Comparison of ENCODE assay signal across 14 cellular contexts in the genomic region with DNA sequence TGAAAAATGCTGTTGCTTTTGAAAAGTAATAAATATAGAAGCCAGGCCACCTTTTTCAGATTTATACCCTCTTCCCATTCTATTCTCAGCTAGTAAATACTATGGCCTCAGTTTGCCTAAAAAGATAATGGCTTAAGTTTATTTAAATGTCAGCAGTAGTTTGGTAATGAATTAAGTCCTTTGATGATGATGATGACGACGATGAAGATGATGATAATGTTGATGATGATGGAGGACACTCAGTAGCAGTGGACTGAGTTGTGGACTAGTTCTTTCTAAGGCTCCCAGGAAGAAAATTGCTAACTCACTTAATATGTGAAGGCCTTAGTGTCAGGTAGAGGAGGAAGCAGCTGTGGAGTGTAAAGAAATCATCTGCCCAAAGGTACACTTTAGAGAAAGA. TPM values are rescaled to one million over a fixed set of nuclear protein-coding genes. Genes with fewer than 3 reads are reported as not detected.
A peak's percentile ranks its signal among the peaks of the same experiment; 100 is the strongest.
DNase-seq lines count a peak whose midpoint lies in the region; ATAC-seq and TF ChIP-seq lines count a peak whose summit lies in the region.
"Had no signal": no experiment of that assay in that cellular context is flagged by ENCODE, and none has a peak within 500 bp of the region (broad histone marks: within the 10 kb centered on the region; RNA-seq: fewer than 3 reads in every experiment).

No MANE protein-coding gene starts in this region.

- H3K36me3 Mint-ChIP-seq in CD14-positive monocyte = peaks cover 19 to 36% of the 10 kb centered on the region in 2 donors

- peaks cover 0 to 2% (median 0%) of the 10 kb centered on the region in 3 donors for H3K27me3 Mint-ChIP-seq in CD14-positive monocyte (ENCODE audit: low read depth in 3 of 3)

- no peaks in the 10 kb centered on the region for H3K27me3 ChIP-seq in ascending aorta
- H3K27me3 ChIP-seq in rectal smooth muscle tissue (ENCODE audit: control insufficient read depth, insufficient read depth, low read length) = no peaks in the 10 kb centered on the region
- H3K27me3 ChIP-seq in ovary = no peaks in the 10 kb centered on the region
- no peaks in the 10 kb centered on the region for H3K27me3 ChIP-seq in lower lobe of right lung (ENCODE audit: low read depth)

- peaks cover 0 to 2% (median 0%) of the 10 kb centered on the region in 7 donors for H3K9me3 Mint-ChIP-seq in CD14-positive monocyte

- H3K27ac ChIP-seq in HEK293 (ENCODE audit: extremely low read depth, low read depth, low read length) = no peak overlapping the region
- H3K27ac ChIP-seq in ascending aorta = peak overlapping the region; percentile 81 to 87
- peak overlapping the region; percentile 33 for H3K27ac ChIP-seq in rectal smooth muscle tissue (ENCODE audit: low read depth, low read length)
- peak overlapping the region in 1 of 2 donors; percentile 62 for H3K27ac ChIP-seq in ovary
- no peak overlapping the region for H3K27ac ChIP-seq in lower lobe of right lung
- H3K27ac ChIP-seq: WERI-Rb-1 had no signal

- no peaks in the 10 kb centered on the region for H3K9me3 ChIP-seq in HEK293 (ENCODE audit: control insufficient read depth, insufficient read depth, low read depth, low read length)
- no peaks in the 10 kb centered on the region for H3K9me3 ChIP-seq in ascending aorta
- no peaks in the 10 kb centered on the region for H3K9me3 ChIP-seq in ovary
- no peaks in the 10 kb centered on the region for H3K9me3 ChIP-seq in lower lobe of right lung

- H3K9ac ChIP-seq in rectal smooth muscle tissue (ENCODE audit: low read length) = no peak overlapping the region

- peaks cover 96% of the 10 kb centered on the region for H3K4me1 Mint-ChIP-seq in CD14-positive monocyte

- ATAC-seq in GM18907 (IDR thresholded peaks at IDR 0.05; ENCODE audit: unreplicated experiment) = no peak
- ATAC-seq in lower lobe of right lung = no peak

- TF ChIP-seq EP300 in ovary (IDR thresholded peaks at IDR 0.05) = no peak

- DNase-seq in CD14-positive monocyte (ENCODE audit: low spot score) (no peak), ascending aorta (ENCODE audit: low spot score in 2 of 2) (no peak), ovary (no peak), lower lobe of right lung (no peak)
- DNase-seq: central memory CD4-positive, alpha-beta T cell; HCEC 1CT; hippocampal formation; posterior cingulate gyrus; SIG-M5; stimulated activated CD4-positive, alpha-beta T cell treated with anti-CD3 and anti-CD28 coated beads, Interleukin-1b, Interleukin-23, amount 100 ng/mL, for 48 hours; WERI-Rb-1 had no signal

- 89 to 94% (median 91%) methylated on average over 2 of the region's 2 CpGs for WGBS in ovary, 3 donors

- CTCF ChIA-PET in HEK293 (lab: Yijun Ruan, JAX) = interaction anchor here (1.1 kb wide), 1 partner anchor 50 kb away, joined by 4 read pairs; no protein-coding TSS in a partner anchor

- intact Hi-C loops in CD14-positive monocyte (cut with micrococcal nuclease) = no loop called here
- intact Hi-C loops in ascending aorta (cut with DNase I) = no loop called here
- intact Hi-C loops in ovary (cut with DNase I) = no loop called here
- intact Hi-C loops in lower lobe of right lung (cut with DNase I) = no loop called here

- H3K4me3 Mint-ChIP-seq in CD14-positive monocyte = no peak overlapping the region

- H3K4me1 ChIP-seq in HEK293 (ENCODE audit: control insufficient read depth, insufficient read depth, low read length) (peaks cover 5% of the 10 kb centered on the region; the same call in 1 of the 2 replicates), ascending aorta (peaks cover 29 to 75% of the 10 kb centered on the region in 2 donors), rectal smooth muscle tissue (ENCODE audit: control insufficient read depth, insufficient read depth, low read length) (peaks cover 47% of the 10 kb centered on the region), ovary (ENCODE audit: insufficient read depth) (peaks cover 42% of the 10 kb centered on the region), lower lobe of right lung (peaks cover 97% of the 10 kb centered on the region)

- no peak overlapping the region for H3K4me3 ChIP-seq in HEK293 (ENCODE audit: low read depth, low read length)
- H3K4me3 ChIP-seq in ascending aorta = no peak overlapping the region
- no peak overlapping the region for H3K4me3 ChIP-seq in rectal smooth muscle tissue (ENCODE audit: low read length)
- H3K4me3 ChIP-seq in ovary = no peak overlapping the region
- H3K4me3 ChIP-seq in lower lobe of right lung = no peak overlapping the region

- TF ChIP-seq CTCF in CD14-positive monocyte (IDR thresholded peaks at IDR 0.05) (no peak), HEK293 (tag by site-specific recombination; IDR thresholded peaks at IDR 0.05) (no peak), ascending aorta (IDR thresholded peaks at IDR 0.05) (no peak), ovary (IDR thresholded peaks at IDR 0.05) (no peak), lower lobe of right lung (IDR thresholded peaks at IDR 0.05) (no peak)

- H3K27ac Mint-ChIP-seq in CD14-positive monocyte = peak overlapping the region in 5 of 7 donors; percentile 0 to 79 (median 72)

- H3K36me3 ChIP-seq in HEK293 (ENCODE audit: control insufficient read depth in 2 of 2, insufficient read depth in 1 of 2, low read length in 2 of 2) = no peaks in the 10 kb centered on the region
- H3K36me3 ChIP-seq in ascending aorta = no peaks in the 10 kb centered on the region
- no peaks in the 10 kb centered on the region for H3K36me3 ChIP-seq in rectal smooth muscle tissue (ENCODE audit: control insufficient read depth, insufficient read depth, low read length)
- H3K36me3 ChIP-seq in ovary = no peaks in the 10 kb centered on the region
- H3K36me3 ChIP-seq in lower lobe of right lung = no peaks in the 10 kb centered on the region

- POLR2A ChIA-PET in HEK293 (lab: Yijun Ruan, JAX) = interaction anchor here (1.6 kb wide), 1 partner anchor 23 kb away, joined by 3 read pairs; a partner anchor contains a TSS

- no peak for TF ChIP-seq POLR2A in ovary (IDR thresholded peaks at IDR 0.05)

TF ChIP-seq in HEK293, 187 proteins besides CTCF, POLR2A, EP300 and RAD21:
- TF ChIP-seq ZNF660 (tag by site-specific recombination; IDR thresholded peaks at IDR 0.05) = no peak
- TF ChIP-seq, protein P1, sequence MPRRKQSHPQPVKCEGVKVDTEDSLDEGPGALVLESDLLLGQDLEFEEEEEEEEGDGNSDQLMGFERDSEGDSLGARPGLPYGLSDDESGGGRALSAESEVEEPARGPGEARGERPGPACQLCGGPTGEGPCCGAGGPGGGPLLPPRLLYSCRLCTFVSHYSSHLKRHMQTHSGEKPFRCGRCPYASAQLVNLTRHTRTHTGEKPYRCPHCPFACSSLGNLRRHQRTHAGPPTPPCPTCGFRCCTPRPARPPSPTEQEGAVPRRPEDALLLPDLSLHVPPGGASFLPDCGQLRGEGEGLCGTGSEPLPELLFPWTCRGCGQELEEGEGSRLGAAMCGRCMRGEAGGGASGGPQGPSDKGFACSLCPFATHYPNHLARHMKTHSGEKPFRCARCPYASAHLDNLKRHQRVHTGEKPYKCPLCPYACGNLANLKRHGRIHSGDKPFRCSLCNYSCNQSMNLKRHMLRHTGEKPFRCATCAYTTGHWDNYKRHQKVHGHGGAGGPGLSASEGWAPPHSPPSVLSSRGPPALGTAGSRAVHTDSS (tag by site-specific recombination; IDR thresholded peaks at IDR 0.05) = peak; percentile 91

RNA-seq across cellular contexts. Expression of a gene that starts 23.5 kb away (rescaled TPM):
- polyA plus RNA-seq in CD14-positive monocyte (10 to 100 TPM; 17.3 to 30.1 TPM), ovary (10 to 100 TPM; 12.6 to 20.3 TPM)
- total RNA-seq in ascending aorta (23.3 TPM), ovary (10 to 100 TPM; 18.0 to 35.3 (median 29.9) TPM), lower lobe of right lung (80.1 TPM)

Comparison
In these comparisons a context has a peak if more than half of its experiments do, and no peak if none do; other contexts are left out.
1. H3K27ac ChIP-seq: peak in ascending aorta (2 of 2) and rectal smooth muscle tissue (single experiment); none in HEK293 (single experiment) and lower lobe of right lung (single experiment).